8 cellular contexts compared by ENCODE assay signal in genomic region chr11:16785520-16786128, GRCh38. TPM values are rescaled to one million over a fixed set of nuclear protein-coding genes. Genes with fewer than 3 reads are reported as not detected.
DNase-seq lines count a peak whose midpoint lies in the region; ATAC-seq and TF ChIP-seq lines count a peak whose summit lies in the region.

No MANE protein-coding gene starts in this region.

- CTCF ChIA-PET in A673 (lab: Charles Lee): interaction anchor here (0.6 to 1.9 kb wide), 5 partner anchors 9 to 278 kb away, joined by 3 to 11 read pairs (median 3); no protein-coding TSS in a partner anchor

- TF ChIP-seq POLR2A in GM18505 (IDR thresholded peaks at IDR 0.05; ENCODE audit: borderline replicate concordance, extremely low read depth, insufficient read depth, insufficient read length): no peak

- POLR2A ChIA-PET in A673 (lab: Charles Lee; ENCODE audit: low non-redundant PET): no interaction called here

- BruUV-seq in A673 (replicated peaks; lab: Mats Ljungman, UMichigan): no TSS peak

- no peaks in the 10 kb centered on the region for H3K27me3 ChIP-seq in A673 (replicated peaks; ENCODE audit: insufficient read depth, low read depth, low read length, poor library complexity)

- no peaks in the 10 kb centered on the region for H3K9me3 ChIP-seq in A673 (ENCODE audit: low read depth, low read length, poor library complexity, severe bottlenecking)

- TF ChIP-seq CTCF in A673 (conservative IDR thresholded peaks at IDR 0.05; ENCODE audit: low read depth, low read length): peak; percentile 80
- TF ChIP-seq CTCF in VCaP (conservative IDR thresholded peaks at IDR 0.05): peak; percentile 88

- H3K36me3 ChIP-seq in A673 (ENCODE audit: insufficient read depth, low read length, poor library complexity, severe bottlenecking): no peaks in the 10 kb centered on the region

- no peak overlapping the region for H3K4me3 ChIP-seq in A673 (ENCODE audit: low read depth, low read length, poor library complexity, severe bottlenecking)

- intact Hi-C loops in A673 (cut with micrococcal nuclease; ENCODE audit: unreplicated experiment): no loop called here
- intact Hi-C loops in left colon (cut with DNase I, micrococcal nuclease): no loop called here

- H3K27ac ChIP-seq in A673 (ENCODE audit: low read depth, low read length, poor library complexity, severe bottlenecking) (no peak overlapping the region), VCaP (no peak overlapping the region)

- H3K4me1 ChIP-seq in A673 (ENCODE audit: insufficient read depth, low read length, poor library complexity, severe bottlenecking): no peaks in the 10 kb centered on the region

- DNase-seq in A673 (ENCODE audit: low spot score) (peak; percentile 72), NCI-H1930 (lab: John Stamatoyannopoulos, UW) (peak; percentile 12 to 63), cerebellar cortex (ENCODE audit: low spot score) (peak; percentile 75), left colon (peak; percentile 53 to 63)
- DNase-seq in stimulated activated CD4-positive, alpha-beta T cell treated with anti-CD3 and anti-CD28 coated beads, Interleukin-4, amount 100 ng/mL, for 4 hours: peak; percentile 34

- ATAC-seq in GM18505 (IDR thresholded peaks at IDR 0.05; ENCODE audit: unreplicated experiment) (peak; percentile 74), HG02938 (IDR thresholded peaks at IDR 0.05; ENCODE audit: unreplicated experiment) (peak; percentile 91), left colon (peak; percentile 69)

RNA-seq across cellular contexts. Expression of gene C11orf58, which starts 47.2 kb away (rescaled TPM):
- total RNA-seq in A673 (2021) (153 and 171 TPM in 2 replicates), left colon (10 to 100 TPM; 58.9 to 60.2 TPM)
